25 cellular contexts compared by ENCODE assay signal in genomic region chr5:56467176-56467717, GRCh38.
DNase-seq lines count a peak whose midpoint lies in the region; ATAC-seq, FAIRE-seq and TF ChIP-seq lines count a peak whose summit lies in the region.
"Had no signal": no experiment of that assay in that cellular context is flagged by ENCODE, and none has a peak within 500 bp of the region (broad histone marks: within the 10 kb centered on the region; RNA-seq: fewer than 3 reads in every experiment).

No MANE protein-coding gene starts in this region.

- no peak overlapping the region; the same call in 2 of the 3 replicates for H2BK15ac ChIP-seq in IMR-90 (ENCODE audit: low read depth, low read length)

- no peak overlapping the region for H2AK9ac ChIP-seq in IMR-90 (replicated peaks; ENCODE audit: low read depth, low read length, poor library complexity)

- no peak overlapping the region; the same call in 1 of the 2 replicates for H3K14ac ChIP-seq in IMR-90 (replicated peaks; ENCODE audit: low read depth, low read length)

- H3K36me3 ChIP-seq in IMR-90 (ENCODE audit: control insufficient read depth, insufficient read depth, low read length) (no peaks in the 10 kb centered on the region), keratinocyte (ENCODE audit: control insufficient read depth in 2 of 2, extremely low read depth in 1 of 2, insufficient read depth in 2 of 2, low read length in 2 of 2) (no peaks in the 10 kb centered on the region), thyroid gland (no peaks in the 10 kb centered on the region)

- H3K4me3 Mint-ChIP-seq in natural killer cell treated with Interleukin-12 subunit alpha and Interleukin-12 subunit beta and Interleukin-15 and Interleukin-18, amount 100 ng/mL, for 72 hours: no peak overlapping the region
- H3K4me3 Mint-ChIP-seq: B cell; CD4-positive, CD25-positive, alpha-beta regulatory T cell; H9; HFFc6 had no signal

- no peak overlapping the region for H3K27ac Mint-ChIP-seq in natural killer cell treated with Interleukin-12 subunit alpha and Interleukin-12 subunit beta and Interleukin-15 and Interleukin-18, amount 100 ng/mL, for 72 hours
- H3K27ac Mint-ChIP-seq: B cell; CD4-positive, CD25-positive, alpha-beta regulatory T cell; H9; HFFc6 had no signal

- no peak overlapping the region for H3K4me3 ChIP-seq in IMR-90 (ENCODE audit: insufficient read depth, low read depth, low read length)
- H3K4me3 ChIP-seq in epithelial cell of esophagus (ENCODE audit: low read length): no peak overlapping the region
- no peak overlapping the region for H3K4me3 ChIP-seq in keratinocyte (ENCODE audit: control insufficient read depth in 2 of 3, extremely low read depth in 1 of 3, insufficient read depth in 2 of 3, low read depth in 1 of 3, low read length in 3 of 3)
- H3K4me3 ChIP-seq in thyroid gland (replicated peaks in 1 of 3): no peak overlapping the region
- H3K4me3 ChIP-seq: A549 had no signal

- 0 out of 2 replicates have a peak overlapping the region, but pooled peaks have one; percentile 9 for H2BK20ac ChIP-seq in IMR-90 (ENCODE audit: low read depth, low read length)

- H3K9me3 ChIP-seq in IMR-90 (ENCODE audit: control insufficient read depth, insufficient read depth, low read length): no peaks in the 10 kb centered on the region
- H3K9me3 ChIP-seq in keratinocyte (ENCODE audit: control insufficient read depth, low read depth, low read length): no peaks in the 10 kb centered on the region
- no peaks in the 10 kb centered on the region for H3K9me3 ChIP-seq in thyroid gland
- H3K9me3 ChIP-seq: A549, SK-N-SH had no signal

- no peak overlapping the region for H3K56ac ChIP-seq in IMR-90 (ENCODE audit: extremely low read depth, insufficient read depth, low read length)

- H4K91ac ChIP-seq in IMR-90 (ENCODE audit: insufficient read depth, low read depth, low read length): peak overlapping the region; percentile 43

- WGBS in IMR-90 (ENCODE audit: extremely low coverage in 2 of 2, insufficient read length in 1 of 2), 2 experiments: no CpG with 5 or more reads among the region's 5 CpGs
- WGBS in thyroid gland, 2 donors: 55 to 58% methylated on average over 5 of the region's 5 CpGs

- H3K18ac ChIP-seq in IMR-90 (ENCODE audit: low read depth, low read length): no peak overlapping the region

- peak overlapping the region; percentile 35; the same call in 1 of the 2 replicates for H3K4ac ChIP-seq in IMR-90 (ENCODE audit: low read depth, low read length)

- dilution Hi-C loops in IMR-90 (cut with HindIII; ENCODE audit: low sequenced_read_pairs, unreplicated experiment): no loop called here
- dilution Hi-C loops in keratinocyte (cut with MboI; ENCODE audit: extremely low pct_ligation_motif_present, low sequenced_read_pairs): no loop called here

- H3K9ac ChIP-seq in IMR-90 (ENCODE audit: low read depth, low read length) (no peak overlapping the region), keratinocyte (ENCODE audit: control insufficient read depth, extremely low read depth, insufficient read depth, low read length) (no peak overlapping the region)
- H3K9ac ChIP-seq: SK-N-SH had no signal

- no peak overlapping the region for H2BK5ac ChIP-seq in IMR-90 (ENCODE audit: low read depth, low read length, poor library complexity, severe bottlenecking)

- no peak overlapping the region for H4K5ac ChIP-seq in IMR-90 (ENCODE audit: low read depth, low read length)

- no peak overlapping the region for H2BK120ac ChIP-seq in IMR-90 (ENCODE audit: low read depth, low read length)

- H3K79me2 ChIP-seq in keratinocyte (ENCODE audit: control insufficient read depth, insufficient read depth, low read length): no peaks in the 10 kb centered on the region

- H3K27me3 ChIP-seq in IMR-90 (ENCODE audit: control insufficient read depth, insufficient read depth, low read length) (no peaks in the 10 kb centered on the region), keratinocyte (ENCODE audit: control insufficient read depth, extremely low read depth, insufficient read depth, low read length) (no peaks in the 10 kb centered on the region), thyroid gland (no peaks in the 10 kb centered on the region)

- TF ChIP-seq CTCF in IMR-90 (conservative IDR thresholded peaks at IDR 0.05; ENCODE audit: low read depth, low read length) (no peak), epithelial cell of esophagus (IDR thresholded peaks at IDR 0.05; ENCODE audit: insufficient read depth, low read depth, low read length, missing control alignments) (no peak), keratinocyte (optimal IDR thresholded peaks at IDR 0.05 in 1 of 3, IDR thresholded peaks at IDR 0.05 in 1 of 3, conservative IDR thresholded peaks at IDR 0.05 in 1 of 3; ENCODE audit: extremely low read depth in 1 of 3, insufficient read depth in 2 of 3, low read length in 3 of 3) (peak in 2 of 3 experiments; percentile 4 to 41), thyroid gland (IDR thresholded peaks at IDR 0.05) (no peak)

- no peaks in the 10 kb centered on the region for H3K36me3 Mint-ChIP-seq in natural killer cell treated with Interleukin-12 subunit alpha and Interleukin-12 subunit beta and Interleukin-15 and Interleukin-18, amount 100 ng/mL, for 72 hours

- H4K8ac ChIP-seq in IMR-90 (ENCODE audit: low read depth in 2 of 2, low read length in 2 of 2): no peak overlapping the region; a peak in 1 of 4 replicates

- H3K79me1 ChIP-seq in IMR-90 (ENCODE audit: low read depth in 1 of 2, low read length in 2 of 2): no peaks in the 10 kb centered on the region

- H3K4me1 ChIP-seq in IMR-90 (ENCODE audit: control insufficient read depth, insufficient read depth, low read length): peaks cover 21% of the 10 kb centered on the region
- peaks cover 17% of the 10 kb centered on the region for H3K4me1 ChIP-seq in keratinocyte (ENCODE audit: control insufficient read depth, extremely low read depth, insufficient read depth, low read length)
- H3K4me1 ChIP-seq in thyroid gland: peaks cover 16 to 52% of the 10 kb centered on the region in 2 donors

- no peak overlapping the region for H3K4me2 ChIP-seq in IMR-90 (ENCODE audit: low read depth, low read length)
- H3K4me2 ChIP-seq in keratinocyte (ENCODE audit: control insufficient read depth, extremely low read depth, insufficient read depth, low read depth, low read length): peak overlapping the region; percentile 33
- H3K4me2 ChIP-seq: A549, SK-N-SH had no signal

- no peak for DNase-seq in IMR-90
- DNase-seq in epithelial cell of esophagus (ENCODE audit: low read depth): peak; percentile 73
- no peak for DNase-seq in keratinocyte (ENCODE audit: low read depth, low spot score)
- DNase-seq in thyroid gland: peak; percentile 31 to 55
- DNase-seq in natural killer cell treated with Interleukin-12 subunit alpha and Interleukin-12 subunit beta and Interleukin-15 and Interleukin-18, amount 100 ng/mL, for 72 hours (ENCODE audit: low spot score): no peak
- DNase-seq in COLO668 (lab: John Stamatoyannopoulos, UW; ENCODE audit: unreplicated experiment): no peak
- no peak for DNase-seq in activated effector memory CD4-positive, alpha-beta T cell treated with Interleukin-2 at 50 U/mL for 16 hours
- DNase-seq: CD4-positive, CD25-positive, alpha-beta regulatory T cell; COR-L47; DMS79; H9; HFFc6; KG1; NCI-H1105; NCI-H146; NCI-H2029; NCI-H226; NCI-H524; NCI-H774; NK-92 treated with Interleukin-12 subunit alpha and Interleukin-12 subunit beta, amount 100 ng/mL, for 24 hours; SIG-M5; SK-N-SH had no signal

- TF ChIP-seq POLR2A in IMR-90 (IDR thresholded peaks at IDR 0.05; ENCODE audit: low read depth, low read length) (no peak), thyroid gland (IDR thresholded peaks at IDR 0.05) (no peak)

- no peaks in the 10 kb centered on the region for H3K9me3 Mint-ChIP-seq in natural killer cell treated with Interleukin-12 subunit alpha and Interleukin-12 subunit beta and Interleukin-15 and Interleukin-18, amount 100 ng/mL, for 72 hours
- H3K9me3 Mint-ChIP-seq: H9, HFFc6 had no signal

- in situ Hi-C loops in IMR-90 (cut with MboI; ENCODE audit: low sequenced_read_pairs): no loop called here

- no peak for ATAC-seq in IMR-90 (ENCODE audit: low read depth)
- ATAC-seq in natural killer cell treated with Interleukin-12 subunit alpha and Interleukin-12 subunit beta and Interleukin-15 and Interleukin-18, amount 100 ng/mL, for 72 hours: no peak
- ATAC-seq: A549, Panc1 had no signal

- H3K9me1 ChIP-seq in IMR-90 (ENCODE audit: insufficient read depth, low read length): peaks cover 19% of the 10 kb centered on the region
- H3K9me1 ChIP-seq in keratinocyte (ENCODE audit: control insufficient read depth, extremely low read depth, insufficient read depth, low read length): no peaks in the 10 kb centered on the region

- no peaks in the 10 kb centered on the region for H3K4me1 Mint-ChIP-seq in natural killer cell treated with Interleukin-12 subunit alpha and Interleukin-12 subunit beta and Interleukin-15 and Interleukin-18, amount 100 ng/mL, for 72 hours (ENCODE audit: low read depth in 2 of 2)

- peak; percentile 82 for FAIRE-seq in keratinocyte (lab: Jason Lieb, UNC)
- FAIRE-seq: A549 had no signal

- H3K27ac ChIP-seq in IMR-90 (ENCODE audit: insufficient read depth, low read length) (no peak overlapping the region), keratinocyte (ENCODE audit: control insufficient read depth, insufficient read depth, low read length) (no peak overlapping the region), thyroid gland (peak overlapping the region in 2 of 3 donors; percentile 8 to 29)
- H3K27ac ChIP-seq: A549 had no signal

- peak overlapping the region; percentile 4; the same call in 1 of the 2 replicates for H2AK5ac ChIP-seq in IMR-90 (ENCODE audit: low read depth, low read length)

- intact Hi-C loops in IMR-90 (cut with micrococcal nuclease) (no loop called here), thyroid gland (cut with DNase I) (no loop called here)

- no peak for TF ChIP-seq RAD21 in IMR-90 (IDR thresholded peaks at IDR 0.05; ENCODE audit: low read length)

- no peak overlapping the region for H3K23ac ChIP-seq in IMR-90 (ENCODE audit: low read depth, low read length)

- no TSS peak for BruUV-seq in IMR-90 (replicated peaks; lab: Mats Ljungman, UMichigan)

- POLR2A ChIA-PET in IMR-90 (lab: Charles Lee; ENCODE audit: unreplicated experiment): no interaction called here

- H4K20me1 ChIP-seq in IMR-90 (ENCODE audit: insufficient read depth, low read length) (no peaks in the 10 kb centered on the region), keratinocyte (ENCODE audit: control insufficient read depth, extremely low read depth, insufficient read depth, low read length) (no peaks in the 10 kb centered on the region)

- CTCF ChIA-PET in IMR-90 (lab: Yijun Ruan, JAX): interaction anchor here (0.5 kb wide), 1 partner anchor 77 kb away, joined by 5 read pairs; no protein-coding TSS in a partner anchor

- H3K27me3 Mint-ChIP-seq in natural killer cell treated with Interleukin-12 subunit alpha and Interleukin-12 subunit beta and Interleukin-15 and Interleukin-18, amount 100 ng/mL, for 72 hours: peaks cover 5 to 26% of the 10 kb centered on the region in 2 donors
- H3K27me3 Mint-ChIP-seq: B cell had no signal

- H2AFZ ChIP-seq in IMR-90 (replicated peaks; ENCODE audit: low read length, poor library complexity): no peak overlapping the region
- peak overlapping the region; percentile 65 for H2AFZ ChIP-seq in keratinocyte (ENCODE audit: control insufficient read depth, low read length)

TF ChIP-seq in IMR-90, 13 proteins besides CTCF, POLR2A, EP300 and RAD21 (continues in another document):
- no peak for TF ChIP-seq CHD1 (IDR thresholded peaks at IDR 0.05; ENCODE audit: low read depth, low read length)
- TF ChIP-seq MAZ (IDR thresholded peaks at IDR 0.05; ENCODE audit: borderline replicate concordance, low read depth, low read length): no peak

Comparison
In these comparisons a context has a peak if more than half of its experiments do, and no peak if none do; other contexts are left out.
1. DNase-seq: peak in epithelial cell of esophagus (single experiment) and thyroid gland (2 of 2); none in IMR-90 (single experiment), keratinocyte (single experiment), natural killer cell treated with Interleukin-12 subunit alpha and Interleukin-12 subunit beta and Interleukin-15 and Interleukin-18, amount 100 ng/mL, for 72 hours (single experiment), COLO668 (single experiment) and activated effector memory CD4-positive, alpha-beta T cell treated with Interleukin-2 at 50 U/mL for 16 hours (single experiment).
2. H3K27ac ChIP-seq: peak in thyroid gland (2 of 3); none in IMR-90 (single experiment) and keratinocyte (single experiment).
3. CTCF ChIP-seq: peak in keratinocyte (2 of 3); none in IMR-90 (single experiment), epithelial cell of esophagus (single experiment) and thyroid gland (0 of 6).